8 cellular contexts compared by ENCODE assay signal in genomic region chr2:176553685-176554106, GRCh38.
DNase-seq lines count a peak whose midpoint lies in the region; ATAC-seq, FAIRE-seq and TF ChIP-seq lines count a peak whose summit lies in the region.

No MANE protein-coding gene starts in this region.

- H3K9me3 ChIP-seq in astrocyte (ENCODE audit: insufficient read depth, low read depth, low read length) (no peaks in the 10 kb centered on the region), right cardiac atrium (ENCODE audit: control insufficient read depth, low read length) (no peaks in the 10 kb centered on the region)

- H2AFZ ChIP-seq in astrocyte (ENCODE audit: low read depth, low read length), result peak overlapping the region; percentile 80

- peak overlapping the region; percentile 35 for H3K27ac ChIP-seq in astrocyte (ENCODE audit: low read depth, low read length)
- H3K27ac ChIP-seq in right cardiac atrium (ENCODE audit: low read length), result no peak overlapping the region
- peak overlapping the region; percentile 73 for H3K27ac ChIP-seq in rectal smooth muscle tissue (ENCODE audit: low read depth, low read length)

- H3K27ac Mint-ChIP-seq in CD14-positive monocyte (no peak overlapping the region), IgD-negative memory B cell (peak overlapping the region in 1 of 3 donors; percentile 48), astrocyte (ENCODE audit: unreplicated experiment) (no peak overlapping the region)

- H3K9ac ChIP-seq in astrocyte (ENCODE audit: low read length) (peak overlapping the region; percentile 68), rectal smooth muscle tissue (ENCODE audit: low read length) (no peak overlapping the region)

- H3K4me3 ChIP-seq in astrocyte (ENCODE audit: insufficient read depth, low read depth, low read length) (peak overlapping the region; percentile 58), right cardiac atrium (ENCODE audit: low read length) (peak overlapping the region; percentile 38), rectal smooth muscle tissue (ENCODE audit: low read length) (peak overlapping the region; percentile 76)

- peak; percentile 92 to 95 for ATAC-seq in right cardiac atrium
- ATAC-seq in GM18873 (IDR thresholded peaks at IDR 0.05; ENCODE audit: low FRiP score, unreplicated experiment), result no peak

- H3K79me2 ChIP-seq in astrocyte (ENCODE audit: insufficient read depth, low read length), result no peaks in the 10 kb centered on the region

- H3K36me3 Mint-ChIP-seq in CD14-positive monocyte (no peaks in the 10 kb centered on the region), IgD-negative memory B cell (no peaks in the 10 kb centered on the region), astrocyte (ENCODE audit: low read depth, unreplicated experiment) (no peaks in the 10 kb centered on the region)

- no peak for FAIRE-seq in astrocyte (lab: Jason Lieb, UNC)

- TF ChIP-seq CTCF in CD14-positive monocyte (IDR thresholded peaks at IDR 0.05) (no peak), astrocyte (IDR thresholded peaks at IDR 0.05; ENCODE audit: insufficient read depth, low read depth, low read length) (no peak)

- H3K9me3 Mint-ChIP-seq in CD14-positive monocyte, result no peaks in the 10 kb centered on the region
- no peaks in the 10 kb centered on the region for H3K9me3 Mint-ChIP-seq in IgD-negative memory B cell
- H3K9me3 Mint-ChIP-seq in astrocyte (ENCODE audit: unreplicated experiment), result no peaks in the 10 kb centered on the region

- peaks cover 15% of the 10 kb centered on the region for H3K27me3 ChIP-seq in astrocyte (ENCODE audit: insufficient read depth, low read length)
- peaks cover 2% of the 10 kb centered on the region for H3K27me3 ChIP-seq in right cardiac atrium (ENCODE audit: control insufficient read depth, insufficient read depth)
- no peaks in the 10 kb centered on the region for H3K27me3 ChIP-seq in rectal smooth muscle tissue (ENCODE audit: control insufficient read depth, insufficient read depth, low read length)

- H3K4me1 ChIP-seq in astrocyte (ENCODE audit: insufficient read depth, low read length) (peaks cover 23% of the 10 kb centered on the region), right cardiac atrium (ENCODE audit: control insufficient read depth, insufficient read depth, low read length) (peaks cover 2% of the 10 kb centered on the region), rectal smooth muscle tissue (ENCODE audit: control insufficient read depth, insufficient read depth, low read length) (peaks cover 8% of the 10 kb centered on the region)

- H3K4me3 Mint-ChIP-seq in CD14-positive monocyte (peak overlapping the region; percentile 47 to 87), IgD-negative memory B cell (peak overlapping the region; percentile 49 to 96 (median 82)), astrocyte (ENCODE audit: unreplicated experiment) (no peak overlapping the region)

- intact Hi-C loops in CD14-positive monocyte (cut with micrococcal nuclease) (no loop called here), right cardiac atrium (cut with DNase I) (loop anchor here (5.0 to 10.0 kb wide), 6 partner anchors 81 to 429 kb away; partner anchors contain the start of genes HOXD8 (in 1 of the 4) and HOXD9 (in 1 of the 4))

- H3K4me1 Mint-ChIP-seq in CD14-positive monocyte, result peaks cover 12% of the 10 kb centered on the region
- H3K4me1 Mint-ChIP-seq in IgD-negative memory B cell, result peaks cover 6 to 7% (median 6%) of the 10 kb centered on the region in 3 donors
- H3K4me1 Mint-ChIP-seq in astrocyte (ENCODE audit: low read depth, unreplicated experiment), result peaks cover 4% of the 10 kb centered on the region

- peak overlapping the region; percentile 88 for H3K4me2 ChIP-seq in astrocyte (ENCODE audit: low read length)

- no peaks in the 10 kb centered on the region for H4K20me1 ChIP-seq in astrocyte (ENCODE audit: insufficient read depth, low read length)

- DNase-seq in CD14-positive monocyte (ENCODE audit: low spot score) (no peak), SHP77 (lab: John Stamatoyannopoulos, UW) (peak; percentile 47 to 57), astrocyte (ENCODE audit: low read depth) (no peak), right cardiac atrium (peak; percentile 60 to 91 (median 85))
- DNase-seq in central memory CD4-positive, alpha-beta T cell, result no peak

- H3K27me3 Mint-ChIP-seq in CD14-positive monocyte (ENCODE audit: low read depth in 3 of 3), result peaks cover 40 to 52% (median 40%) of the 10 kb centered on the region in 3 donors
- peaks cover 24% of the 10 kb centered on the region for H3K27me3 Mint-ChIP-seq in IgD-negative memory B cell
- peaks cover 18% of the 10 kb centered on the region for H3K27me3 Mint-ChIP-seq in astrocyte (ENCODE audit: low read depth, unreplicated experiment)

- H3K36me3 ChIP-seq in astrocyte (ENCODE audit: insufficient read depth, low read length), result no peaks in the 10 kb centered on the region
- no peaks in the 10 kb centered on the region for H3K36me3 ChIP-seq in rectal smooth muscle tissue (ENCODE audit: control insufficient read depth, insufficient read depth, low read length)

- under 1% methylated on average over 16 of the region's 16 CpGs for WGBS in right cardiac atrium

Comparison
In these comparisons a context has a peak if more than half of its experiments do, and no peak if none do; other contexts are left out.
1. DNase-seq: peak in SHP77 (2 of 2) and right cardiac atrium (3 of 3); none in CD14-positive monocyte (single experiment), astrocyte (single experiment) and central memory CD4-positive, alpha-beta T cell (single experiment).
2. intact Hi-C loops: an anchor here in right cardiac atrium (5.0 to 10.0 kb wide); none called in CD14-positive monocyte.
3. Peak in every context shown above with its lines, with median percentiles within 50 percentile points of each other: H3K4me3 ChIP-seq.